8 cellular contexts compared by ENCODE assay signal in genomic region chr19:49497047-49497789, GRCh38. TPM values are rescaled to one million over a fixed set of nuclear protein-coding genes. Genes with fewer than 3 reads are reported as not detected.
A peak's percentile ranks its signal among the peaks of the same experiment; 100 is the strongest.
DNase-seq lines count a peak whose midpoint lies in the region; ATAC-seq and TF ChIP-seq lines count a peak whose summit lies in the region.

No MANE protein-coding gene starts in this region.

- H4K8ac ChIP-seq in neuronal stem cell (ENCODE audit: low read depth, low read length): no peak overlapping the region

- H3K9ac ChIP-seq in OCI-LY1 (ENCODE audit: low read length) (peak overlapping the region; percentile 100), neuronal stem cell (ENCODE audit: low read depth, low read length, poor library complexity) (no peak overlapping the region)

- H3K79me1 ChIP-seq in neuronal stem cell (ENCODE audit: low read depth, low read length): peaks cover 7% of the 10 kb centered on the region

- no peak overlapping the region for H3K4ac ChIP-seq in neuronal stem cell (ENCODE audit: low read length)

- ATAC-seq in HG03097 (IDR thresholded peaks at IDR 0.05; ENCODE audit: low FRiP score, unreplicated experiment): no peak
- no peak for ATAC-seq in HG03521 (IDR thresholded peaks at IDR 0.05; ENCODE audit: unreplicated experiment)

- H3K9me3 ChIP-seq in OCI-LY1 (ENCODE audit: low read length) (no peaks in the 10 kb centered on the region), neuronal stem cell (replicated peaks in 1 of 2; ENCODE audit: control insufficient read depth in 2 of 2, insufficient read depth in 1 of 2, low read depth in 1 of 2, low read length in 2 of 2) (peaks cover 0 to 2% of the 10 kb centered on the region in 2 donors)

- peak; percentile 34 to 62 for DNase-seq in NCI-H526 (lab: John Stamatoyannopoulos, UW)
- no peak for DNase-seq in NCI-H526 treated with DMSO at 0.1 percent for 48 hours (lab: John Stamatoyannopoulos, UW)
- DNase-seq in activated T-helper 1 cell treated with Interleukin-2 at 50 U/mL for 16 hours (ENCODE audit: low read depth): peak; percentile 60
- DNase-seq in fibroblast of the aortic adventitia (ENCODE audit: low read depth): peak; percentile 60
- DNase-seq in neuronal stem cell (ENCODE audit: low spot score): no peak

- no peaks in the 10 kb centered on the region for H3K9me2 ChIP-seq in OCI-LY1 (ENCODE audit: low read depth, low read length)

- no peak overlapping the region for H2BK120ac ChIP-seq in neuronal stem cell (ENCODE audit: low read depth, low read length)

- no peak overlapping the region for H3K14ac ChIP-seq in neuronal stem cell (ENCODE audit: low read length)

- no peak for TF ChIP-seq CTCF in OCI-LY1 (IDR thresholded peaks at IDR 0.05; ENCODE audit: low read length)
- no peak for TF ChIP-seq CTCF in fibroblast of the aortic adventitia (IDR thresholded peaks at IDR 0.05; ENCODE audit: insufficient read depth, low read length)

- H4K20me1 ChIP-seq in OCI-LY1 (ENCODE audit: insufficient read depth, low read length): no peaks in the 10 kb centered on the region

- WGBS in neuronal stem cell (ENCODE audit: extremely low coverage in 2 of 2, insufficient read length in 2 of 2, insufficient replicate concordance in 1 of 2), 2 donors: no CpG with 5 or more reads among the region's 22 CpGs

- H3K27me3 ChIP-seq in OCI-LY1 (ENCODE audit: insufficient read depth, low read length) (no peaks in the 10 kb centered on the region), neuronal stem cell (ENCODE audit: control insufficient read depth in 3 of 3, insufficient read depth in 3 of 3, low read depth in 1 of 3, low read length in 3 of 3) (no peaks in the 10 kb centered on the region)

- H4K91ac ChIP-seq in neuronal stem cell (ENCODE audit: low read depth, low read length, poor library complexity): no peak overlapping the region

- H3F3A ChIP-seq in OCI-LY1 (ENCODE audit: insufficient read depth, low read length): peaks cover 11% of the 10 kb centered on the region

- peak overlapping the region; percentile 99 for H3K4me3 ChIP-seq in OCI-LY1 (ENCODE audit: low read depth, low read length, poor library complexity, severe bottlenecking)
- peak overlapping the region; percentile 96 for H3K4me3 ChIP-seq in fibroblast of the aortic adventitia (ENCODE audit: low read depth, low read length)
- H3K4me3 ChIP-seq in neuronal stem cell (ENCODE audit: low read length in 2 of 2): peak overlapping the region; percentile 91 to 93

- H2BK12ac ChIP-seq in neuronal stem cell (ENCODE audit: low read length): no peak overlapping the region

- H3K4me2 ChIP-seq in OCI-LY1 (ENCODE audit: low read length) (peak overlapping the region; percentile 79), neuronal stem cell (ENCODE audit: insufficient read depth, low read length, poor library complexity, severe bottlenecking) (peak overlapping the region; percentile 81)

- H3K23ac ChIP-seq in neuronal stem cell (ENCODE audit: low read depth, low read length, poor library complexity): no peak overlapping the region

- H3K36me3 ChIP-seq in OCI-LY1 (ENCODE audit: insufficient read depth, low read length) (peaks cover 55% of the 10 kb centered on the region), neuronal stem cell (replicated peaks in 1 of 2; ENCODE audit: control insufficient read depth in 2 of 2, insufficient read depth in 2 of 2, low read length in 2 of 2) (peaks cover 39 to 47% of the 10 kb centered on the region in 2 donors)

- H2BK15ac ChIP-seq in neuronal stem cell (ENCODE audit: low read length): no peak overlapping the region

- H3K18ac ChIP-seq in neuronal stem cell (ENCODE audit: low read length): no peak overlapping the region

- H2BK5ac ChIP-seq in neuronal stem cell (ENCODE audit: low read length): no peak overlapping the region

- H2AFZ ChIP-seq in OCI-LY1 (ENCODE audit: low read length) (no peak overlapping the region), neuronal stem cell (ENCODE audit: low read length) (no peak overlapping the region)

- peak overlapping the region; percentile 88 for H3K27ac ChIP-seq in OCI-LY1 (ENCODE audit: low read depth, low read length, poor library complexity, severe bottlenecking)
- H3K27ac ChIP-seq in neuronal stem cell (replicated peaks; ENCODE audit: low read length): no peak overlapping the region

- no peak overlapping the region for H2AK5ac ChIP-seq in neuronal stem cell (ENCODE audit: low read depth, low read length)

- H3K4me1 ChIP-seq in OCI-LY1 (ENCODE audit: insufficient read depth, low read length, severe bottlenecking) (peaks cover 50% of the 10 kb centered on the region), neuronal stem cell (ENCODE audit: control insufficient read depth in 2 of 2, insufficient read depth in 1 of 2, low read depth in 1 of 2, low read length in 2 of 2) (peaks cover 2 to 17% of the 10 kb centered on the region in 2 donors)

- H3K79me2 ChIP-seq in OCI-LY1 (ENCODE audit: insufficient read depth, low read length): peaks cover 6% of the 10 kb centered on the region; the same call in 1 of the 2 replicates

RNA-seq across cellular contexts. Expression of gene RPS11, which starts 1.0 kb away (rescaled TPM):
- 2,258 and 4,425 TPM in 2 replicates for total RNA-seq in fibroblast of the aortic adventitia (ENCODE audit: low replicate concordance)
- polyA plus RNA-seq in neuronal stem cell (2013, experiment 1 of 2): 5,708 TPM
- 5,584 TPM for polyA plus RNA-seq in neuronal stem cell (2013, experiment 2 of 2)

RNA-seq across cellular contexts. Expression of gene RPL13A, which starts 9.8 kb away (rescaled TPM):
- 2,039 and 2,642 TPM in 2 replicates for total RNA-seq in fibroblast of the aortic adventitia (ENCODE audit: low replicate concordance)
- 6,856 TPM for polyA plus RNA-seq in neuronal stem cell (2013, experiment 1 of 2)
- 6,819 TPM for polyA plus RNA-seq in neuronal stem cell (2013, experiment 2 of 2)

RNA-seq across cellular contexts. Expression of gene FCGRT, which starts 15.2 kb away (rescaled TPM):
- total RNA-seq in fibroblast of the aortic adventitia (ENCODE audit: low replicate concordance): 73.8 and 132 TPM in 2 replicates
- polyA plus RNA-seq in neuronal stem cell (2013, experiment 1 of 2): 32.8 TPM
- polyA plus RNA-seq in neuronal stem cell (2013, experiment 2 of 2): 29.3 TPM

RNA-seq across cellular contexts. Expression of gene FLT3LG, which starts 23.2 kb away (rescaled TPM):
- 3.7 and 5.4 TPM in 2 replicates for total RNA-seq in fibroblast of the aortic adventitia (ENCODE audit: low replicate concordance)
- polyA plus RNA-seq in neuronal stem cell (2013, experiment 1 of 2): 2.0 TPM
- 2.1 TPM for polyA plus RNA-seq in neuronal stem cell (2013, experiment 2 of 2)

RNA-seq across cellular contexts. Expression of gene RCN3, which starts 30.6 kb away (rescaled TPM):
- 121 and 181 TPM in 2 replicates for total RNA-seq in fibroblast of the aortic adventitia (ENCODE audit: low replicate concordance)
- polyA plus RNA-seq in neuronal stem cell (2013, experiment 1 of 2): 6.8 TPM
- 7.0 TPM for polyA plus RNA-seq in neuronal stem cell (2013, experiment 2 of 2)

Comparison
In these comparisons a context has a peak if more than half of its experiments do, and no peak if none do; other contexts are left out.
1. DNase-seq: peak in NCI-H526 (2 of 2), activated T-helper 1 cell treated with Interleukin-2 at 50 U/mL for 16 hours (single experiment) and fibroblast of the aortic adventitia (single experiment); none in NCI-H526 treated with DMSO at 0.1 percent for 48 hours (single experiment) and neuronal stem cell (single experiment).
2. Peak in every context shown above with its lines, with median percentiles within 50 percentile points of each other: H3K4me3 ChIP-seq.